Comparison of ENCODE assay signal across 25 cellular contexts in genomic region chr5:97549496-97549895, GRCh38.
"Had no signal": no experiment of that assay in that cellular context is flagged by ENCODE, and none has a peak within 500 bp of the region (broad histone marks: within the 10 kb centered on the region; RNA-seq: fewer than 3 reads in every experiment).

No MANE protein-coding gene starts in this region.

- H3K27ac ChIP-seq: esophagus muscularis mucosa, foreskin keratinocyte, gastroesophageal sphincter, heart left ventricle, hepatocyte, neural progenitor cell, parathyroid adenoma, right lobe of liver, suprapubic skin, transverse colon, upper lobe of right lung, uterus had no signal

- H3K9me3 ChIP-seq: esophagus muscularis mucosa, gastroesophageal sphincter, heart left ventricle, right lobe of liver, suprapubic skin, transverse colon, upper lobe of right lung, uterus had no signal

- H3K9ac ChIP-seq: neural progenitor cell, parathyroid adenoma had no signal

- H3K4me3 Mint-ChIP-seq: memory B cell, natural killer cell, neural progenitor cell had no signal

- H2AFZ ChIP-seq: hepatocyte, neural progenitor cell, parathyroid adenoma had no signal

- H3K27me3 Mint-ChIP-seq: memory B cell had no signal

- H3K27me3 ChIP-seq: dorsolateral prefrontal cortex, esophagus muscularis mucosa, foreskin keratinocyte, gastroesophageal sphincter, heart left ventricle, neural progenitor cell, right lobe of liver, suprapubic skin, transverse colon, upper lobe of right lung, uterus had no signal

- ATAC-seq: gastroesophageal sphincter, heart left ventricle, left lobe of liver, natural killer cell, right lobe of liver, upper lobe of right lung had no signal

- H3K36me3 ChIP-seq: esophagus muscularis mucosa, gastroesophageal sphincter, heart left ventricle, neural progenitor cell, right lobe of liver, suprapubic skin, transverse colon, upper lobe of right lung, uterus had no signal

- H3K36me3 Mint-ChIP-seq: memory B cell, natural killer cell, neural progenitor cell had no signal

- DNase-seq: dorsolateral prefrontal cortex; effector CD4-positive, alpha-beta T cell; heart left ventricle; kidney; natural killer cell; right lobe of liver; stimulated activated CD4-positive, alpha-beta T cell treated with anti-CD3 and anti-CD28 coated beads, Interleukin-15, amount 100 ng/mL, for 24 hours; stimulated activated CD4-positive, alpha-beta T cell treated with anti-CD3 and anti-CD28 coated beads, Interleukin-4, amount 100 ng/mL, for 1 hour; stimulated activated CD8-positive, alpha-beta memory T cell treated with anti-CD3 and anti-CD28 coated beads, Interleukin-4, amount 100 ng/mL, for 48 hours; stimulated activated naive CD4-positive, alpha-beta T cell; stimulated activated naive CD8-positive, alpha-beta T cell treated with anti-CD3 and anti-CD28 coated beads, Interleukin-15, amount 100 ng/mL, for 72 hours; transverse colon; upper lobe of right lung; uterus had no signal

- H3K27ac Mint-ChIP-seq: memory B cell; neural progenitor cell; progenitor cell of endocrine pancreas; stimulated activated naive CD8-positive, alpha-beta T cell treated with anti-CD3 and anti-CD28 coated beads, Interleukin-15, amount 100 ng/mL, for 72 hours had no signal

- H3K4me1 ChIP-seq: right lobe of liver, suprapubic skin, uterus had no signal

- H3K4me3 ChIP-seq: esophagus muscularis mucosa, gastroesophageal sphincter, heart left ventricle, hepatocyte, lung, neural progenitor cell, right lobe of liver, suprapubic skin, transverse colon, upper lobe of right lung, uterus had no signal

- H3K9me3 Mint-ChIP-seq: memory B cell; neural progenitor cell; stimulated activated naive CD8-positive, alpha-beta T cell treated with anti-CD3 and anti-CD28 coated beads, Interleukin-15, amount 100 ng/mL, for 72 hours had no signal

- H3K79me2 ChIP-seq: hepatocyte, parathyroid adenoma had no signal

- H3K4me2 ChIP-seq: hepatocyte, neural progenitor cell had no signal
